In genomic region chr10:81104494-81104893, GRCh38 we compare ENCODE assay signal across 1 cellular context.
TF ChIP-seq lines count a peak whose summit lies in the region.

No MANE protein-coding gene starts in this region.

TF ChIP-seq in GM12878, 131 proteins besides CTCF, POLR2A, EP300 and RAD21 (continued from another document and continues in another):
- TF ChIP-seq HDAC6 (IDR thresholded peaks at IDR 0.05; ENCODE audit: unreplicated experiment): no peak
- TF ChIP-seq CEBPZ (IDR thresholded peaks at IDR 0.05; ENCODE audit: low read depth, low read length): no peak
- TF ChIP-seq ETV6 (conservative IDR thresholded peaks at IDR 0.05 in 1 of 2, IDR thresholded peaks at IDR 0.05 in 1 of 2; ENCODE audit: borderline replicate concordance in 1 of 2, low read depth in 1 of 2): no peak
- TF ChIP-seq SREBF2 (IDR thresholded peaks at IDR 0.05; ENCODE audit: low read length): no peak
- no peak for TF ChIP-seq EZH2 (IDR thresholded peaks at IDR 0.05; ENCODE audit: borderline replicate concordance, control insufficient read depth, low read depth, low read length)
- TF ChIP-seq GATAD2B (conservative IDR thresholded peaks at IDR 0.05; ENCODE audit: low read depth): no peak
- TF ChIP-seq NKRF (conservative IDR thresholded peaks at IDR 0.05): no peak
- TF ChIP-seq ZBTB4 (CRISPR knock-in tag; IDR thresholded peaks at IDR 0.05): peak; percentile 92
- peak; percentile 25; the same call in 1 of the 2 replicates for TF ChIP-seq BCL11A (IDR thresholded peaks at IDR 0.05; ENCODE audit: low read depth, low read length)
- TF ChIP-seq EED (IDR thresholded peaks at IDR 0.05; ENCODE audit: low read depth): no peak
- 0 out of 2 replicates have a peak, but pooled peaks have one; percentile 35 for TF ChIP-seq PAX8 (IDR thresholded peaks at IDR 0.05)
- TF ChIP-seq CREM (IDR thresholded peaks at IDR 0.05; ENCODE audit: low read depth): no peak; the same call in 1 of the 2 replicates
- TF ChIP-seq ATF2 (IDR thresholded peaks at IDR 0.05; ENCODE audit: low read length): 0 out of 2 replicates have a peak, but pooled peaks have one; percentile 31
- no peak for TF ChIP-seq WRNIP1 (IDR thresholded peaks at IDR 0.05; ENCODE audit: borderline replicate concordance, low read depth, low read length)
- no peak for TF ChIP-seq SMAD5 (IDR thresholded peaks at IDR 0.05; ENCODE audit: low read depth)
- no peak for TF ChIP-seq IRF3 (IDR thresholded peaks at IDR 0.05)
- TF ChIP-seq KLF5 (IDR thresholded peaks at IDR 0.05; ENCODE audit: partially characterized antibody): no peak
- no peak for TF ChIP-seq LARP7 (IDR thresholded peaks at IDR 0.05)
- TF ChIP-seq BCLAF1 (IDR thresholded peaks at IDR 0.05): no peak
- peak; percentile 99 for TF ChIP-seq ZNF592 (IDR thresholded peaks at IDR 0.05)
- TF ChIP-seq ZNF384 (IDR thresholded peaks at IDR 0.05; ENCODE audit: borderline replicate concordance, low read depth, low read length): no peak
- no peak for TF ChIP-seq MAX (IDR thresholded peaks at IDR 0.05; ENCODE audit: low read depth, low read length)
- TF ChIP-seq PBX3 (IDR thresholded peaks at IDR 0.05; ENCODE audit: insufficient replicate concordance, low read depth, low read length): no peak
- TF ChIP-seq ATF3 (IDR thresholded peaks at IDR 0.05; ENCODE audit: borderline replicate concordance, extremely low read depth, low read depth, low read length): no peak
- no peak for TF ChIP-seq E2F8 (IDR thresholded peaks at IDR 0.05; ENCODE audit: low read depth, partially characterized antibody)
- no peak for TF ChIP-seq NR2C2 (IDR thresholded peaks at IDR 0.05; ENCODE audit: borderline replicate concordance, control insufficient read depth, insufficient read length, low read depth)
- TF ChIP-seq CBX3 (IDR thresholded peaks at IDR 0.05; ENCODE audit: borderline replicate concordance, low read depth): no peak
- no peak for TF ChIP-seq ZSCAN29 (IDR thresholded peaks at IDR 0.05)
- no peak for TF ChIP-seq POLR2AphosphoS2 (IDR thresholded peaks at IDR 0.05; ENCODE audit: low read depth, low read length)
